Comparison of ENCODE assay signal across 8 cellular contexts in genomic region chr6:107458687-107459282, GRCh38. TPM values are rescaled to one million over a fixed set of nuclear protein-coding genes. Genes with fewer than 3 reads are reported as not detected.
A peak's percentile ranks its signal among the peaks of the same experiment; 100 is the strongest.
DNase-seq lines count a peak whose midpoint lies in the region; ATAC-seq, FAIRE-seq and TF ChIP-seq lines count a peak whose summit lies in the region.

No MANE protein-coding gene starts in this region.

- H3K27me3 ChIP-seq in Panc1 (ENCODE audit: control insufficient read depth, insufficient read depth, low read length) (no peaks in the 10 kb centered on the region), astrocyte (ENCODE audit: insufficient read depth, low read length) (no peaks in the 10 kb centered on the region), iPS-20b (ENCODE audit: insufficient read depth, low read length) (no peaks in the 10 kb centered on the region)

- in situ Hi-C loops in Caki2 (cut with HindIII; ENCODE audit: low pct_unique_long_range_greater_than_20kb, low sequenced_read_pairs) (no loop called here), Panc1 (cut with HindIII; ENCODE audit: low pct_unique_long_range_greater_than_20kb, low sequenced_read_pairs) (no loop called here)

- no peaks in the 10 kb centered on the region for H3K27me3 Mint-ChIP-seq in astrocyte (ENCODE audit: low read depth, unreplicated experiment)

- H3K4me3 ChIP-seq in Panc1 (ENCODE audit: low read depth in 2 of 2, low read length in 2 of 2) = peak overlapping the region; percentile 89 to 98
- H3K4me3 ChIP-seq in astrocyte (ENCODE audit: insufficient read depth, low read depth, low read length) = peak overlapping the region; percentile 85
- H3K4me3 ChIP-seq in iPS-20b (ENCODE audit: low read length) = peak overlapping the region; percentile 98
- H3K4me3 ChIP-seq in skin epidermis = peak overlapping the region; percentile 77 to 96 (median 88)

- BruUV-seq in Panc1 (replicated peaks; lab: Mats Ljungman, UMichigan) = TSS peak; percentile 63

- TF ChIP-seq CTCF in Panc1 (IDR thresholded peaks at IDR 0.05) (no peak), astrocyte (IDR thresholded peaks at IDR 0.05; ENCODE audit: insufficient read depth, low read depth, low read length) (no peak)

- no peak for FAIRE-seq in astrocyte (lab: Jason Lieb, UNC)

- no peaks in the 10 kb centered on the region for H3K9me3 Mint-ChIP-seq in astrocyte (ENCODE audit: unreplicated experiment)

- H3K9me3 ChIP-seq in Panc1 (ENCODE audit: control insufficient read depth, insufficient read depth, low read depth, low read length) (no peaks in the 10 kb centered on the region), astrocyte (ENCODE audit: insufficient read depth, low read depth, low read length) (no peaks in the 10 kb centered on the region), iPS-20b (ENCODE audit: insufficient read depth, low read depth, low read length) (no peaks in the 10 kb centered on the region)

- no peaks in the 10 kb centered on the region for H3K36me3 Mint-ChIP-seq in astrocyte (ENCODE audit: low read depth, unreplicated experiment)

- H3K27ac Mint-ChIP-seq in astrocyte (ENCODE audit: unreplicated experiment) = peak overlapping the region; percentile 86

- H4K20me1 ChIP-seq in astrocyte (ENCODE audit: insufficient read depth, low read length) = no peaks in the 10 kb centered on the region

- ATAC-seq in GM19328 (IDR thresholded peaks at IDR 0.05; ENCODE audit: unreplicated experiment) (peak; percentile 24), HG03432 (IDR thresholded peaks at IDR 0.05; ENCODE audit: unreplicated experiment) (peak; percentile 28), Panc1 (peak; percentile 34)

- intact Hi-C loops in Panc1 (cut with micrococcal nuclease; ENCODE audit: unreplicated experiment) = no loop called here

- H3K4me1 ChIP-seq in Panc1 (ENCODE audit: control insufficient read depth, insufficient read depth, low read length) (peaks cover 15% of the 10 kb centered on the region), astrocyte (ENCODE audit: insufficient read depth, low read length) (no peaks in the 10 kb centered on the region), iPS-20b (ENCODE audit: insufficient read depth, low read length) (0 out of 2 replicates have a peak, but pooled peaks cover 3% of the 10 kb centered on the region)

- H2AFZ ChIP-seq in astrocyte (ENCODE audit: low read depth, low read length) = peak overlapping the region; percentile 96

- peaks cover 24% of the 10 kb centered on the region for H3K79me2 ChIP-seq in astrocyte (ENCODE audit: insufficient read depth, low read length)

- CTCF ChIA-PET in Panc1 (lab: Charles Lee) = interaction anchor here (0.7 to 2.8 kb wide), 3 partner anchors 30 to 705 kb away, joined by 3 to 12 read pairs (median 4); no protein-coding TSS in a partner anchor

- H3K4me1 Mint-ChIP-seq in astrocyte (ENCODE audit: low read depth, unreplicated experiment) = peaks cover 2% of the 10 kb centered on the region

- H3K9ac ChIP-seq in astrocyte (ENCODE audit: low read length) = peak overlapping the region; percentile 88
- peak overlapping the region; percentile 94 for H3K9ac ChIP-seq in iPS-20b (ENCODE audit: low read depth, low read length)

- peak; percentile 37 for DNase-seq in Caki2 (ENCODE audit: low read depth)
- DNase-seq in Panc1 (ENCODE audit: low read depth, low spot score) = peak; percentile 4
- peak; percentile 25 for DNase-seq in astrocyte (ENCODE audit: low read depth)
- DNase-seq in DMS114 treated with DMSO at 0.1 percent for 48 hours (lab: John Stamatoyannopoulos, UW; ENCODE audit: unreplicated experiment) = no peak

- H3K4me2 ChIP-seq in astrocyte (ENCODE audit: low read length) = peak overlapping the region; percentile 92

- H3K36me3 ChIP-seq in Panc1 (ENCODE audit: control insufficient read depth, insufficient read depth, low read length) (no peaks in the 10 kb centered on the region), astrocyte (ENCODE audit: insufficient read depth, low read length) (no peaks in the 10 kb centered on the region), iPS-20b (ENCODE audit: insufficient read depth, low read depth, low read length) (no peaks in the 10 kb centered on the region)

- H3K4me3 Mint-ChIP-seq in astrocyte (ENCODE audit: unreplicated experiment) = peak overlapping the region; percentile 91

- H3K27ac ChIP-seq in Panc1 (ENCODE audit: low read length) = peak overlapping the region; percentile 96
- peak overlapping the region; percentile 57 for H3K27ac ChIP-seq in astrocyte (ENCODE audit: low read depth, low read length)
- H3K27ac ChIP-seq in iPS-20b (ENCODE audit: low read length) = peak overlapping the region; percentile 63
- peak overlapping the region; percentile 8 to 95 (median 90) for H3K27ac ChIP-seq in skin epidermis

- POLR2A ChIA-PET in Panc1 (lab: Charles Lee) = interaction anchor here (0.6 to 1.2 kb wide), 5 partner anchors 18 to 1732 kb away, joined by 3 to 8 read pairs (median 3); no protein-coding TSS in a partner anchor

RNA-seq across cellular contexts. Expression of gene PDSS2, which starts 0.6 kb away (rescaled TPM):
- total RNA-seq in Caki2 (2014; rRNA removed; shearing (Covaris generic); ENCODE audit: low replicate concordance) = 21.1 and 22.3 TPM in 2 replicates
- total RNA-seq in Panc1 (2021; ENCODE audit: unreplicated experiment) (17.7 TPM), astrocyte (7.3 and 7.7 TPM in 2 replicates)
- 10.6 TPM for polyA plus RNA-seq in Panc1 (2012; ENCODE audit: insufficient read length)

RNA-seq across cellular contexts. Expression of gene SOBP, which starts 31.1 kb away (rescaled TPM):
- 0.51 TPM in 1 of 2 replicates, not detected in the other for total RNA-seq in Caki2 (2014; rRNA removed; shearing (Covaris generic); ENCODE audit: low replicate concordance)
- 9.0 TPM for total RNA-seq in Panc1 (2021; ENCODE audit: unreplicated experiment)
- 10.0 TPM for polyA plus RNA-seq in Panc1 (2012; ENCODE audit: insufficient read length)
- 4.7 and 7.6 TPM in 2 replicates for total RNA-seq in astrocyte
